11 cellular contexts compared by ENCODE assay signal in genomic region chr14:60658116-60658515, GRCh38. TPM values are rescaled to one million over a fixed set of nuclear protein-coding genes. Genes with fewer than 3 reads are reported as not detected.
DNase-seq lines count a peak whose midpoint lies in the region; ATAC-seq and TF ChIP-seq lines count a peak whose summit lies in the region.
"Had no signal": no experiment of that assay in that cellular context is flagged by ENCODE, and none has a peak within 500 bp of the region (broad histone marks: within the 10 kb centered on the region; RNA-seq: fewer than 3 reads in every experiment).

No MANE protein-coding gene starts in this region.

- H3K27ac ChIP-seq in BLaER1 (no peak overlapping the region), HUES48 (ENCODE audit: low read depth, low read length) (no peak overlapping the region)
- H3K27ac ChIP-seq: HL-60, neutrophil had no signal

- no TSS peak for BruUV-seq in MCF 10A (replicated peaks; lab: Mats Ljungman, UMichigan)

- no peak overlapping the region for H3K9ac ChIP-seq in BLaER1
- no peak overlapping the region for H3K9ac ChIP-seq in HUES48 (ENCODE audit: low read depth, low read length)

- peak overlapping the region; percentile 74 for H3K4me3 ChIP-seq in BLaER1
- peak overlapping the region; percentile 74 for H3K4me3 ChIP-seq in HUES48 (ENCODE audit: low read depth, low read length)

- H3K4me3 Mint-ChIP-seq in MCF 10A (ENCODE audit: unreplicated experiment) (peak overlapping the region; percentile 86), naive B cell (peak overlapping the region; percentile 70 to 93 (median 90))

- no peaks in the 10 kb centered on the region for H3K36me3 Mint-ChIP-seq in MCF 10A (ENCODE audit: insufficient read depth, unreplicated experiment)
- peaks cover 15 to 30% of the 10 kb centered on the region in 2 donors for H3K36me3 Mint-ChIP-seq in naive B cell

- no peaks in the 10 kb centered on the region for H3K4me1 Mint-ChIP-seq in MCF 10A (ENCODE audit: insufficient read depth, unreplicated experiment)
- peaks cover 30 to 42% (median 37%) of the 10 kb centered on the region in 3 donors for H3K4me1 Mint-ChIP-seq in naive B cell

- no peak for TF ChIP-seq CTCF in MCF 10A (IDR thresholded peaks at IDR 0.05; ENCODE audit: unreplicated experiment)

- POLR2A ChIA-PET in MCF 10A (lab: Yijun Ruan, JAX) (no interaction called here), HEK293T (lab: Yijun Ruan, JAX) (interaction anchor here (1.4 to 5.4 kb wide), 7 partner anchors 9 to 323 kb away, joined by 3 to 71 read pairs (median 12); partner anchors contain the start of genes SIX1, SIX4, SLC38A6 and TRMT5)

- H3K27me3 Mint-ChIP-seq in MCF 10A (ENCODE audit: insufficient read depth, unreplicated experiment) = peaks cover 11% of the 10 kb centered on the region
- peaks cover 68 to 82% (median 81%) of the 10 kb centered on the region in 3 donors for H3K27me3 Mint-ChIP-seq in naive B cell

- peak overlapping the region; percentile 93 for H3K4me2 ChIP-seq in BLaER1

- H3K27me3 ChIP-seq in BLaER1 = peaks cover 63% of the 10 kb centered on the region
- H3K27me3 ChIP-seq in HUES48 (ENCODE audit: control insufficient read depth, insufficient read depth, low read length) = peaks cover 73% of the 10 kb centered on the region

- H3K36me3 ChIP-seq in BLaER1 (no peaks in the 10 kb centered on the region), HUES48 (ENCODE audit: control insufficient read depth, insufficient read depth, low read length) (no peaks in the 10 kb centered on the region)
- H3K36me3 ChIP-seq: neutrophil had no signal

- H3K9me3 ChIP-seq in BLaER1 = peaks cover 9% of the 10 kb centered on the region
- no peaks in the 10 kb centered on the region for H3K9me3 ChIP-seq in HUES48 (ENCODE audit: control insufficient read depth, insufficient read depth, low read length)
- H3K9me3 ChIP-seq: neutrophil had no signal

- peaks cover 3% of the 10 kb centered on the region; the same call in 1 of the 2 replicates for H4K20me1 ChIP-seq in BLaER1

- H3K27ac Mint-ChIP-seq in MCF 10A (ENCODE audit: low read depth, unreplicated experiment) (peak overlapping the region; percentile 94), naive B cell (peak overlapping the region in 4 of 6 donors; percentile 2 to 96 (median 10))

- CTCF ChIA-PET in MCF 10A (lab: Yijun Ruan, JAX) = interaction anchor here (0.6 kb wide), 1 partner anchor 283 kb away, joined by 3 read pairs; no protein-coding TSS in a partner anchor
- CTCF ChIA-PET in HEK293T (lab: Yijun Ruan, JAX) = interaction anchor here (0.6 to 1.3 kb wide), 3 partner anchors 14 to 775 kb away, joined by 3 to 4 read pairs (median 3); no protein-coding TSS in a partner anchor

- DNase-seq in MCF 10A (ENCODE audit: unreplicated experiment) (no peak), naive B cell (no peak), NCI-H128 (lab: John Stamatoyannopoulos, UW; ENCODE audit: unreplicated experiment) (no peak), GF-D8 (lab: John Stamatoyannopoulos, UW) (no peak), HEK293T (ENCODE audit: extremely low spot score) (no peak)
- DNase-seq: caudate nucleus had no signal

- intact Hi-C loops in MCF 10A (cut with micrococcal nuclease) = loop anchor here (10.0 kb wide), 1 partner anchor 537 kb away; no protein-coding TSS in a partner anchor

- H3K9me3 Mint-ChIP-seq in MCF 10A (ENCODE audit: unreplicated experiment) (no peaks in the 10 kb centered on the region), naive B cell (peaks cover 10 to 43% (median 25%) of the 10 kb centered on the region in 7 donors)

- ATAC-seq in naive B cell (ENCODE audit: low read depth in 2 of 2) = no peak
- ATAC-seq in HG02610 (IDR thresholded peaks at IDR 0.05; ENCODE audit: unreplicated experiment) = no peak

- H3K4me1 ChIP-seq in BLaER1 (peaks cover 18% of the 10 kb centered on the region), HUES48 (ENCODE audit: control insufficient read depth, insufficient read depth, low read length) (peaks cover 46% of the 10 kb centered on the region)

TF ChIP-seq in HEK293T, 16 proteins besides CTCF, POLR2A, EP300 and RAD21:
- no peak for TF ChIP-seq HDGF (IDR thresholded peaks at IDR 0.05; ENCODE audit: borderline replicate concordance)
- TF ChIP-seq L3MBTL2 (conservative IDR thresholded peaks at IDR 0.05) = no peak
- no peak for TF ChIP-seq FOXK2 (IDR thresholded peaks at IDR 0.05)
- TF ChIP-seq SUZ12 (IDR thresholded peaks at IDR 0.05) = no peak
- TF ChIP-seq LEF1 (IDR thresholded peaks at IDR 0.05; ENCODE audit: borderline replicate concordance) = no peak
- no peak for TF ChIP-seq FOXA1 (IDR thresholded peaks at IDR 0.05)
- TF ChIP-seq FOXM1 (IDR thresholded peaks at IDR 0.05; ENCODE audit: borderline replicate concordance) = no peak
- TF ChIP-seq ELF4 (IDR thresholded peaks at IDR 0.05) = no peak

RNA-seq across cellular contexts. Expression of gene SIX1, which starts 8.8 kb away (rescaled TPM):
- 0.29 and 0.33 TPM in 2 replicates for total RNA-seq in MCF 10A (2022)
- polyA plus RNA-seq in naive B cell (ENCODE audit: low read depth in 6 of 6) = not detected
